Comparison of ENCODE assay signal across 9 cellular contexts in genomic region chr1:202952818-202953217, GRCh38. TPM values are rescaled to one million over a fixed set of nuclear protein-coding genes. Genes with fewer than 3 reads are reported as not detected.
DNase-seq lines count a peak whose midpoint lies in the region; ATAC-seq and TF ChIP-seq lines count a peak whose summit lies in the region.
"Had no signal": no experiment of that assay in that cellular context is flagged by ENCODE, and none has a peak within 500 bp of the region (broad histone marks: within the 10 kb centered on the region; RNA-seq: fewer than 3 reads in every experiment).

No MANE protein-coding gene starts in this region.

- TF ChIP-seq CTCF in CD8-positive, alpha-beta T cell (IDR thresholded peaks at IDR 0.05), result no peak
- TF ChIP-seq CTCF in PC-3 (conservative IDR thresholded peaks at IDR 0.05; ENCODE audit: low read depth, low read length) (no peak), endothelial cell (IDR thresholded peaks at IDR 0.05; ENCODE audit: unreplicated experiment) (no peak)

- ATAC-seq in CD8-positive, alpha-beta T cell, result peak; percentile 58
- ATAC-seq in PC-3, result peak; percentile 73

- no peaks in the 10 kb centered on the region for H3K9me3 Mint-ChIP-seq in CD8-positive, alpha-beta T cell
- H3K9me3 Mint-ChIP-seq in endothelial cell (ENCODE audit: unreplicated experiment), result no peaks in the 10 kb centered on the region

- H3K9ac ChIP-seq in PC-3 (ENCODE audit: low read length) (no peak overlapping the region), mucosa of rectum (ENCODE audit: low read depth in 1 of 2, low read length in 2 of 2) (no peak overlapping the region)

- CTCF ChIA-PET in CD8-positive, alpha-beta T cell (lab: Charles Lee), result interaction anchor here (1.1 kb wide), 2 partner anchors 38 to 87 kb away, joined by 3 read pairs; no protein-coding TSS in a partner anchor
- CTCF ChIA-PET in PC-3 (lab: Charles Lee), result interaction anchor here (0.6 kb wide), 1 partner anchor 91 kb away, joined by 4 read pairs; no protein-coding TSS in a partner anchor

- POLR2A ChIA-PET in CD8-positive, alpha-beta T cell (lab: Charles Lee), result no interaction called here
- POLR2A ChIA-PET in PC-3 (lab: Charles Lee; ENCODE audit: unreplicated experiment), result interaction anchor here (0.5 to 0.6 kb wide), 3 partner anchors 9 to 313 kb away, joined by 3 to 10 read pairs (median 3); partner anchors contain the start of gene TMEM183A

- no peaks in the 10 kb centered on the region for H3K9me2 ChIP-seq in PC-3 (replicated peaks; ENCODE audit: low read length)

- no peaks in the 10 kb centered on the region for H3K27me3 ChIP-seq in CD8-positive, alpha-beta T cell (ENCODE audit: insufficient read depth, low read length)
- H3K27me3 ChIP-seq in PC-3 (ENCODE audit: low read length), result no peaks in the 10 kb centered on the region
- H3K27me3 ChIP-seq in mucosa of rectum (ENCODE audit: control insufficient read depth in 2 of 2, insufficient read depth in 2 of 2, low read length in 2 of 2), result no peaks in the 10 kb centered on the region

- no peak for DNase-seq in CD8-positive, alpha-beta T cell
- DNase-seq in PC-3, result peak; percentile 80
- no peak for DNase-seq in endothelial cell (ENCODE audit: low spot score)
- DNase-seq in COR-L47 (lab: John Stamatoyannopoulos, UW), result no peak
- no peak for DNase-seq in D341Med (ENCODE audit: low spot score)
- DNase-seq in AG08396 (ENCODE audit: low spot score), result no peak
- no peak for DNase-seq in stimulated activated CD4-positive, alpha-beta T cell treated with anti-CD3 and anti-CD28 coated beads, Interleukin-12 subunit alpha, Interleukin-12 subunit beta, amount 100 ng/mL, for 4 hours
- DNase-seq: RPMI8226 had no signal

- H3K9me3 ChIP-seq in CD8-positive, alpha-beta T cell (ENCODE audit: low read length), result no peaks in the 10 kb centered on the region
- H3K9me3 ChIP-seq in PC-3 (ENCODE audit: low read length), result no peaks in the 10 kb centered on the region
- H3K9me3 ChIP-seq in mucosa of rectum (ENCODE audit: control insufficient read depth in 2 of 2, low read length in 2 of 2), result no peaks in the 10 kb centered on the region

- no peak overlapping the region for H3K4me3 ChIP-seq in CD8-positive, alpha-beta T cell (ENCODE audit: low read depth, low read length)
- H3K4me3 ChIP-seq in PC-3 (ENCODE audit: low read length) (no peak overlapping the region), mucosa of rectum (ENCODE audit: low read length in 2 of 2) (no peak overlapping the region)

- H3K27me3 Mint-ChIP-seq in CD8-positive, alpha-beta T cell (ENCODE audit: low read depth), result no peaks in the 10 kb centered on the region
- peaks cover 5% of the 10 kb centered on the region for H3K27me3 Mint-ChIP-seq in endothelial cell (ENCODE audit: unreplicated experiment)

- H3K79me2 ChIP-seq in PC-3 (ENCODE audit: low read length), result peaks cover 73% of the 10 kb centered on the region

- H4K20me1 ChIP-seq in PC-3 (ENCODE audit: low read length), result peaks cover 36% of the 10 kb centered on the region

- H3K4me1 Mint-ChIP-seq in CD8-positive, alpha-beta T cell (ENCODE audit: low read depth), result peaks cover 57% of the 10 kb centered on the region
- H3K4me1 Mint-ChIP-seq in endothelial cell (ENCODE audit: unreplicated experiment), result peaks cover 45% of the 10 kb centered on the region

- H3K27ac ChIP-seq in CD8-positive, alpha-beta T cell (ENCODE audit: low read depth, low read length), result no peak overlapping the region
- H3K27ac ChIP-seq in PC-3 (ENCODE audit: low read length) (0 out of 2 replicates have a peak overlapping the region, but pooled peaks have one; percentile 1), mucosa of rectum (ENCODE audit: low read depth in 2 of 2, low read length in 2 of 2) (peak overlapping the region; percentile 29 to 49)

- H3K4me3 Mint-ChIP-seq in CD8-positive, alpha-beta T cell, result no peak overlapping the region
- no peak overlapping the region for H3K4me3 Mint-ChIP-seq in endothelial cell (ENCODE audit: unreplicated experiment)

- intact Hi-C loops in CD8-positive, alpha-beta T cell (cut with DNase I, micrococcal nuclease), result no loop called here
- intact Hi-C loops in PC-3 (cut with micrococcal nuclease), result no loop called here

- H2AFZ ChIP-seq in PC-3 (ENCODE audit: low read length), result no peak overlapping the region

- H3K27ac Mint-ChIP-seq in CD8-positive, alpha-beta T cell, result peak overlapping the region; percentile 49
- peak overlapping the region; percentile 86 for H3K27ac Mint-ChIP-seq in endothelial cell (ENCODE audit: unreplicated experiment)

- H3K36me3 ChIP-seq in CD8-positive, alpha-beta T cell (ENCODE audit: insufficient read depth, low read length), result peaks cover 5% of the 10 kb centered on the region
- H3K36me3 ChIP-seq in PC-3 (ENCODE audit: low read depth, low read length), result peaks cover 16% of the 10 kb centered on the region; the same call in 1 of the 2 replicates
- H3K36me3 ChIP-seq in mucosa of rectum (ENCODE audit: control insufficient read depth in 2 of 2, insufficient read depth in 2 of 2, low read length in 2 of 2), result peaks cover 20 to 22% of the 10 kb centered on the region in 2 donors

- H3F3A ChIP-seq in PC-3 (ENCODE audit: low read length, unreplicated experiment), result no peaks in the 10 kb centered on the region

- BruUV-seq in PC-3 (replicated peaks; lab: Mats Ljungman, UMichigan), result no TSS peak

- peak overlapping the region; percentile 34 for H3K4me2 ChIP-seq in PC-3 (ENCODE audit: low read length)

- peaks cover 37% of the 10 kb centered on the region for H3K4me1 ChIP-seq in CD8-positive, alpha-beta T cell (ENCODE audit: insufficient read depth, low read length)
- peaks cover 43% of the 10 kb centered on the region for H3K4me1 ChIP-seq in PC-3 (ENCODE audit: insufficient read depth, low read length)
- H3K4me1 ChIP-seq in mucosa of rectum (ENCODE audit: control insufficient read depth in 2 of 2, insufficient read depth in 2 of 2, low read length in 2 of 2), result peaks cover 3 to 6% of the 10 kb centered on the region in 2 donors

- H3K36me3 Mint-ChIP-seq in CD8-positive, alpha-beta T cell, result peaks cover 50% of the 10 kb centered on the region
- peaks cover 25% of the 10 kb centered on the region for H3K36me3 Mint-ChIP-seq in endothelial cell (ENCODE audit: low read depth, unreplicated experiment)

RNA-seq across cellular contexts. Expression of gene ADIPOR1, which starts 5.3 kb away (rescaled TPM):
- 100 to 1,000 TPM; 106 to 117 TPM for total RNA-seq in CD8-positive, alpha-beta T cell
- 137 and 150 TPM in 2 replicates for total RNA-seq in PC-3 (2014; rRNA removed)
- 52.9 TPM for total RNA-seq in endothelial cell (ENCODE audit: unreplicated experiment)

RNA-seq across cellular contexts. Expression of gene CYB5R1, which starts 14.2 kb away (rescaled TPM):
- 10 to 100 TPM; 34.6 to 36.0 TPM for total RNA-seq in CD8-positive, alpha-beta T cell
- total RNA-seq in PC-3 (2014; rRNA removed) (58.7 and 66.2 TPM in 2 replicates), endothelial cell (ENCODE audit: unreplicated experiment) (56.5 TPM)

RNA-seq across cellular contexts. Expression of gene KLHL12, which starts 25.8 kb away (rescaled TPM):
- total RNA-seq in CD8-positive, alpha-beta T cell, result 10 to 100 TPM; 17.9 to 19.2 TPM
- 25.2 and 26.7 TPM in 2 replicates for total RNA-seq in PC-3 (2014; rRNA removed)
- total RNA-seq in endothelial cell (ENCODE audit: unreplicated experiment), result 31.5 TPM

RNA-seq across cellular contexts. Expression of gene TMEM183A, which starts 54.4 kb away (rescaled TPM):
- 100 to 1,000 TPM; 201 to 214 TPM for total RNA-seq in CD8-positive, alpha-beta T cell
- total RNA-seq in PC-3 (2014; rRNA removed), result 119 and 122 TPM in 2 replicates
- total RNA-seq in endothelial cell (ENCODE audit: unreplicated experiment), result 65.5 TPM
